9 cellular contexts compared by ENCODE assay signal in genomic region chr7:2978403-2978802, GRCh38.
A peak's percentile ranks its signal among the peaks of the same experiment; 100 is the strongest.
DNase-seq lines count a peak whose midpoint lies in the region; ATAC-seq, FAIRE-seq and TF ChIP-seq lines count a peak whose summit lies in the region.
"Had no signal": no experiment of that assay in that cellular context is flagged by ENCODE, and none has a peak within 500 bp of the region (broad histone marks: within the 10 kb centered on the region; RNA-seq: fewer than 3 reads in every experiment).

No MANE protein-coding gene starts in this region.

- 4% methylated on average over 4 of the region's 15 CpGs for WGBS in GM12878 (ENCODE audit: insufficient coverage, insufficient replicate concordance, low lambda C conversion rate, missing lambda C conversion rate)
- WGBS in smooth muscle cell (ENCODE audit: low lambda C conversion rate), result 74% methylated on average over 14 of the region's 15 CpGs

- no peaks in the 10 kb centered on the region for H3K27me3 Mint-ChIP-seq in T-helper 1 cell treated with Interleukin-12 subunit alpha and Interleukin-12 subunit beta and Interleukin-4 antibody, amounts not matched to agents 30 μg/mL and 1 μg/mL, for 36 hours (ENCODE audit: low read depth)

- peak; percentile 91 for DNase-seq in GM12878 (ENCODE audit: low read depth, low spot score)
- DNase-seq in omental fat pad (ENCODE audit: low spot score), result no peak
- no peak for DNase-seq in smooth muscle cell (lab: John Stamatoyannopoulos, UW; ENCODE audit: unreplicated experiment)
- DNase-seq in NCI-H510A treated with DMSO at 0.1 percent for 48 hours (lab: John Stamatoyannopoulos, UW), result no peak
- no peak for DNase-seq in NCI-H2029 (lab: John Stamatoyannopoulos, UW)

- no peaks in the 10 kb centered on the region for H3F3A ChIP-seq in smooth muscle cell (ENCODE audit: low read depth)

- peak; percentile 100 for FAIRE-seq in GM12878 (lab: Jason Lieb, UNC)

- intact Hi-C loops in GM12878 (cut with micrococcal nuclease; ENCODE audit: unreplicated experiment), result loop anchor here (2.0 kb wide), 2 partner anchors 64 to 84 kb away; partner anchors contain the start of gene CARD11

- SMC1A ChIA-PET in GM12878 (lab: Charles Lee; ENCODE audit: uncharacterized antibody, unreplicated experiment), result interaction anchor here (1.0 to 4.5 kb wide), 7 partner anchors 45 to 176 kb away, joined by 4 to 26 read pairs (median 9); no protein-coding TSS in a partner anchor

- RAD21 ChIA-PET in GM12878 (lab: Charles Lee; ENCODE audit: unreplicated experiment), result interaction anchor here (0.7 to 3.5 kb wide), 8 partner anchors 15 to 89 kb away, joined by 3 to 34 read pairs (median 4); no protein-coding TSS in a partner anchor

- no peaks in the 10 kb centered on the region for H4K20me1 ChIP-seq in GM12878 (ENCODE audit: control insufficient read depth, insufficient read depth)
- H4K20me1 ChIP-seq in smooth muscle cell (ENCODE audit: low read depth), result no peaks in the 10 kb centered on the region

- H3K36me3 ChIP-seq in GM12878 (ENCODE audit: control insufficient read depth in 2 of 2, insufficient read depth in 2 of 2, low read length in 1 of 2), result peaks cover 2 to 10% of the 10 kb centered on the region in 2 experiments; a peak in 3 of 4 replicates
- no peaks in the 10 kb centered on the region for H3K36me3 ChIP-seq in smooth muscle cell (ENCODE audit: low read depth)
- H3K36me3 ChIP-seq: heart right ventricle had no signal

- H3K79me2 ChIP-seq in GM12878 (ENCODE audit: control insufficient read depth, insufficient read depth, low read length) (peaks cover 12% of the 10 kb centered on the region), smooth muscle cell (ENCODE audit: low read depth) (no peaks in the 10 kb centered on the region)

- H3K9ac ChIP-seq in GM12878 (ENCODE audit: control insufficient read depth, insufficient read depth, low read length) (peak overlapping the region; percentile 75; the same call in 1 of the 2 replicates), smooth muscle cell (ENCODE audit: low read depth) (no peak overlapping the region)

- no peaks in the 10 kb centered on the region for H3K9me3 Mint-ChIP-seq in T-helper 1 cell treated with Interleukin-12 subunit alpha and Interleukin-12 subunit beta and Interleukin-4 antibody, amounts not matched to agents 30 μg/mL and 1 μg/mL, for 36 hours

- peaks cover 58% of the 10 kb centered on the region for H3K4me1 Mint-ChIP-seq in T-helper 1 cell treated with Interleukin-12 subunit alpha and Interleukin-12 subunit beta and Interleukin-4 antibody, amounts not matched to agents 30 μg/mL and 1 μg/mL, for 36 hours (ENCODE audit: low read depth)

- TF ChIP-seq CTCF in GM12878 (IDR thresholded peaks at IDR 0.05 in 2 of 3, conservative IDR thresholded peaks at IDR 0.05 in 1 of 3; ENCODE audit: control insufficient read depth in 2 of 3, extremely low read depth in 1 of 3, insufficient read depth in 1 of 3, low read depth in 3 of 3, low read length in 3 of 3) (no peak), omental fat pad (IDR thresholded peaks at IDR 0.05) (no peak), smooth muscle cell (IDR thresholded peaks at IDR 0.05; ENCODE audit: borderline replicate concordance, insufficient read depth, poor library complexity, severe bottlenecking) (no peak)

- H3K4me3 ChIP-seq in GM12878, result peak overlapping the region; percentile 60
- no peak overlapping the region for H3K4me3 ChIP-seq in smooth muscle cell
- H3K4me3 ChIP-seq: heart right ventricle had no signal

- TF ChIP-seq RAD21 in GM12878 (IDR thresholded peaks at IDR 0.05; ENCODE audit: insufficient read depth, low read depth, low read length), result no peak

- ATAC-seq in GM18508 (IDR thresholded peaks at IDR 0.05; ENCODE audit: insufficient read depth, unreplicated experiment) (peak; percentile 66), HG02870 (IDR thresholded peaks at IDR 0.05; ENCODE audit: unreplicated experiment) (peak; percentile 74), GM12878 (peak; percentile 93), omental fat pad (ENCODE audit: low FRiP score) (peak; percentile 42)

- CTCF ChIA-PET in GM12878 (lab: Yijun Ruan, JAX), result interaction anchor here (1.2 to 3.3 kb wide), 6 partner anchors 34 to 176 kb away, joined by 3 to 19 read pairs (median 4); no protein-coding TSS in a partner anchor

- BruUV-seq in GM12878 (replicated peaks; lab: Mats Ljungman, UMichigan), result no TSS peak

- in situ Hi-C loops in GM12878 (cut with MboI), result no loop called here

- peak; percentile 88 to 92; a peak in 3 of 4 replicates for TF ChIP-seq EP300 in GM12878 (IDR thresholded peaks at IDR 0.05; ENCODE audit: borderline replicate concordance in 1 of 2, control insufficient read depth in 1 of 2, low read depth in 2 of 2, low read length in 2 of 2)

- H2AFZ ChIP-seq in GM12878 (ENCODE audit: control insufficient read depth, low read depth, low read length) (peak overlapping the region; percentile 48; the same call in 1 of the 2 replicates), smooth muscle cell (ENCODE audit: low read depth) (no peak overlapping the region)

- peak overlapping the region; percentile 72 for H3K4me3 Mint-ChIP-seq in T-helper 1 cell treated with Interleukin-12 subunit alpha and Interleukin-12 subunit beta and Interleukin-4 antibody, amounts not matched to agents 30 μg/mL and 1 μg/mL, for 36 hours

- H3K4me2 ChIP-seq in GM12878 (ENCODE audit: control insufficient read depth, insufficient read depth) (peak overlapping the region; percentile 99), smooth muscle cell (no peak overlapping the region)

- H3K36me3 Mint-ChIP-seq in T-helper 1 cell treated with Interleukin-12 subunit alpha and Interleukin-12 subunit beta and Interleukin-4 antibody, amounts not matched to agents 30 μg/mL and 1 μg/mL, for 36 hours (ENCODE audit: low read depth), result peaks cover 32% of the 10 kb centered on the region

- H3K4me1 ChIP-seq in GM12878 (ENCODE audit: control insufficient read depth, insufficient read depth, low read length) (peaks cover 44% of the 10 kb centered on the region), smooth muscle cell (ENCODE audit: low read depth) (peaks cover 5% of the 10 kb centered on the region)

- POLR2A ChIA-PET in GM12878 (lab: Charles Lee), result interaction anchor here (0.8 to 2.0 kb wide), 4 partner anchors 14 to 88 kb away, joined by 3 to 13 read pairs (median 4); no protein-coding TSS in a partner anchor

- H3K27ac Mint-ChIP-seq in T-helper 1 cell treated with Interleukin-12 subunit alpha and Interleukin-12 subunit beta and Interleukin-4 antibody, amounts not matched to agents 30 μg/mL and 1 μg/mL, for 36 hours, result peak overlapping the region; percentile 91

- TF ChIP-seq POLR2A in GM12878 (IDR thresholded peaks at IDR 0.05; ENCODE audit: low read depth, low read length), result no peak

- no peaks in the 10 kb centered on the region for H3K27me3 ChIP-seq in GM12878 (replicated peaks in 1 of 2; ENCODE audit: control insufficient read depth in 2 of 2, insufficient read depth in 2 of 2, low read length in 1 of 2)
- no peaks in the 10 kb centered on the region for H3K27me3 ChIP-seq in smooth muscle cell (ENCODE audit: low read depth)

- no peaks in the 10 kb centered on the region; the same call in 2 of the 3 replicates for H3K9me3 ChIP-seq in GM12878 (replicated peaks; ENCODE audit: control insufficient read depth, insufficient read depth, low read length)
- no peaks in the 10 kb centered on the region for H3K9me3 ChIP-seq in smooth muscle cell (replicated peaks; ENCODE audit: low read depth)
- H3K9me3 ChIP-seq: heart right ventricle had no signal

- peak overlapping the region; percentile 78 for H3K27ac ChIP-seq in GM12878 (ENCODE audit: control insufficient read depth, insufficient read depth)
- no peak overlapping the region for H3K27ac ChIP-seq in smooth muscle cell (ENCODE audit: low read depth)
- H3K27ac ChIP-seq: heart right ventricle had no signal

TF ChIP-seq in GM12878, 131 proteins besides CTCF, POLR2A, EP300 and RAD21 (continues in another document):
- TF ChIP-seq NRF1 (conservative IDR thresholded peaks at IDR 0.05; ENCODE audit: low read depth, low read length), result no peak
- peak; percentile 61; the same call in 1 of the 2 replicates for TF ChIP-seq NFIC (IDR thresholded peaks at IDR 0.05; ENCODE audit: low read depth, low read length)
- TF ChIP-seq SPI1 (IDR thresholded peaks at IDR 0.05; ENCODE audit: borderline replicate concordance, insufficient read depth, low read depth, low read length), result peak; percentile 66; the same call in 1 of the 2 replicates
- TF ChIP-seq BCL11A (IDR thresholded peaks at IDR 0.05; ENCODE audit: low read depth, low read length), result peak; percentile 68
- TF ChIP-seq ZBED1 (IDR thresholded peaks at IDR 0.05; ENCODE audit: borderline replicate concordance), result peak; percentile 81; the same call in 1 of the 2 replicates
- peak; percentile 43; the same call in 1 of the 2 replicates for TF ChIP-seq RAD51 (IDR thresholded peaks at IDR 0.05)
- no peak; the same call in none of the 2 replicates for TF ChIP-seq PML (IDR thresholded peaks at IDR 0.05; ENCODE audit: low read length)
- TF ChIP-seq KAT2A (conservative IDR thresholded peaks at IDR 0.05; ENCODE audit: control insufficient read depth, low read depth, low read length), result no peak
- peak; percentile 84 for TF ChIP-seq BCL3 (IDR thresholded peaks at IDR 0.05; ENCODE audit: borderline replicate concordance, insufficient read depth, low read depth, low read length, poor library complexity, severe bottlenecking)
- TF ChIP-seq SMC3 (IDR thresholded peaks at IDR 0.05; ENCODE audit: borderline replicate concordance, low read length), result no peak
- TF ChIP-seq POU2F2 (IDR thresholded peaks at IDR 0.05; ENCODE audit: borderline replicate concordance, low read depth, low read length), result 0 out of 3 replicates have a peak, but pooled peaks have one; percentile 31
- TF ChIP-seq RUNX3 (IDR thresholded peaks at IDR 0.05; ENCODE audit: low read length), result peak; percentile 64
- TF ChIP-seq RCOR1 (conservative IDR thresholded peaks at IDR 0.05; ENCODE audit: low read depth, low read length), result no peak
- TF ChIP-seq PAX8 (IDR thresholded peaks at IDR 0.05), result no peak
- TF ChIP-seq ZNF24 (IDR thresholded peaks at IDR 0.05), result no peak
- TF ChIP-seq MYB (IDR thresholded peaks at IDR 0.05; ENCODE audit: borderline replicate concordance, low read depth, low read length), result peak; percentile 45; the same call in 1 of the 2 replicates
- no peak for TF ChIP-seq NFXL1 (IDR thresholded peaks at IDR 0.05; ENCODE audit: borderline replicate concordance)

Comparison
In these comparisons a context has a peak if more than half of its experiments do, and no peak if none do; other contexts are left out.
1. ATAC-seq: peak in every context shown above with its lines; median percentile 93 in GM12878; 74 in HG02870; 66 in GM18508; 42 in omental fat pad.